8 cellular contexts compared by ENCODE assay signal in genomic region chr10:5291501-5292195, GRCh38.
DNase-seq lines count a peak whose midpoint lies in the region; ATAC-seq, FAIRE-seq and TF ChIP-seq lines count a peak whose summit lies in the region.

No MANE protein-coding gene starts in this region.

- TF ChIP-seq CTCF in bronchial epithelial cell (IDR thresholded peaks at IDR 0.05; ENCODE audit: insufficient read depth, low read length, severe bottlenecking) (no peak), lung (IDR thresholded peaks at IDR 0.05; ENCODE audit: control extremely low read depth, extremely low read depth) (no peak), testis (IDR thresholded peaks at IDR 0.05) (no peak)

- peak overlapping the region; percentile 95 for H3K4me3 Mint-ChIP-seq in T-helper 2 cell treated with Interferon-gamma antibody and Interleukin-4, amounts not matched to agents 5 μg/mL and 100 μg/mL, for 36 hours

- FAIRE-seq in bronchial epithelial cell (lab: Jason Lieb, UNC), result no peak

- H3K27me3 ChIP-seq in bronchial epithelial cell (ENCODE audit: control insufficient read depth, insufficient read depth, low read length) (no peaks in the 10 kb centered on the region), lung (ENCODE audit: control insufficient read depth, insufficient read depth) (no peaks in the 10 kb centered on the region), testis (no peaks in the 10 kb centered on the region)

- peak; percentile 88 to 90 for DNase-seq in AML-193 (lab: John Stamatoyannopoulos, UW)
- peak; percentile 32 for DNase-seq in HT-29 (ENCODE audit: low spot score)
- peak; percentile 59 for DNase-seq in T-helper 2 cell treated with Interferon-gamma antibody and Interleukin-4, amounts not matched to agents 5 μg/mL and 100 μg/mL, for 36 hours (ENCODE audit: low spot score)
- DNase-seq in bronchial epithelial cell (ENCODE audit: low read depth), result peak; percentile 99
- peak; percentile 46 for DNase-seq in lung (ENCODE audit: low spot score)
- DNase-seq in testis, result peak; percentile 18
- no peak for DNase-seq in NCI-H526 (lab: John Stamatoyannopoulos, UW)

- TF ChIP-seq POLR2A in testis (IDR thresholded peaks at IDR 0.05), result no peak

- H3K9me3 ChIP-seq in lung (ENCODE audit: control insufficient read depth in 2 of 2, insufficient read depth in 1 of 2, low read length in 1 of 2) (peaks cover 0 to 2% of the 10 kb centered on the region in 2 donors), testis (no peaks in the 10 kb centered on the region)

- ATAC-seq in lung (ENCODE audit: insufficient read depth, low FRiP score) (peak; percentile 85), GM21447 (IDR thresholded peaks at IDR 0.05; ENCODE audit: unreplicated experiment) (no peak)

- 27 to 41% methylated on average over 13 of the region's 13 CpGs for WGBS in lung, 2 donors
- 76 to 78% methylated on average over 13 of the region's 13 CpGs for WGBS in testis, 2 donors

- H3K27me3 Mint-ChIP-seq in T-helper 2 cell treated with Interferon-gamma antibody and Interleukin-4, amounts not matched to agents 5 μg/mL and 100 μg/mL, for 36 hours (ENCODE audit: low read depth), result no peaks in the 10 kb centered on the region

- peak overlapping the region; percentile 99 for H3K27ac Mint-ChIP-seq in T-helper 2 cell treated with Interferon-gamma antibody and Interleukin-4, amounts not matched to agents 5 μg/mL and 100 μg/mL, for 36 hours

- intact Hi-C loops in testis (cut with DNase I; ENCODE audit: low total_unique reads), result no loop called here

- H3K9me3 Mint-ChIP-seq in T-helper 2 cell treated with Interferon-gamma antibody and Interleukin-4, amounts not matched to agents 5 μg/mL and 100 μg/mL, for 36 hours, result peaks cover 10% of the 10 kb centered on the region

- peaks cover 60% of the 10 kb centered on the region for H3K4me1 Mint-ChIP-seq in T-helper 2 cell treated with Interferon-gamma antibody and Interleukin-4, amounts not matched to agents 5 μg/mL and 100 μg/mL, for 36 hours (ENCODE audit: low read depth)

- H3K4me3 ChIP-seq in bronchial epithelial cell (ENCODE audit: low read depth, low read length) (no peak overlapping the region), lung (no peak overlapping the region), testis (no peak overlapping the region)

- H3K27ac ChIP-seq in lung (ENCODE audit: low read depth in 1 of 2, low read length in 1 of 2), result peak overlapping the region; percentile 84 to 93
- H3K27ac ChIP-seq in testis, result no peak overlapping the region

- peaks cover 37% of the 10 kb centered on the region for H3K36me3 Mint-ChIP-seq in T-helper 2 cell treated with Interferon-gamma antibody and Interleukin-4, amounts not matched to agents 5 μg/mL and 100 μg/mL, for 36 hours (ENCODE audit: low read depth)

- H3K4me1 ChIP-seq in lung (ENCODE audit: control insufficient read depth in 2 of 2, insufficient read depth in 2 of 2, low read length in 2 of 2) (peaks cover 5 to 9% of the 10 kb centered on the region in 2 donors), testis (no peaks in the 10 kb centered on the region)

- H3K36me3 ChIP-seq in bronchial epithelial cell (ENCODE audit: control insufficient read depth, insufficient read depth, low read length), result no peaks in the 10 kb centered on the region
- H3K36me3 ChIP-seq in lung (ENCODE audit: control insufficient read depth in 2 of 2, insufficient read depth in 2 of 2, low read length in 2 of 2), result no peaks in the 10 kb centered on the region
- H3K36me3 ChIP-seq in testis (ENCODE audit: low read depth, missing control alignments), result no peaks in the 10 kb centered on the region

Comparison
In these comparisons a context has a peak if more than half of its experiments do, and no peak if none do; other contexts are left out.
1. DNase-seq: peak in AML-193 (2 of 2), HT-29 (single experiment), T-helper 2 cell treated with Interferon-gamma antibody and Interleukin-4, amounts not matched to agents 5 μg/mL and 100 μg/mL, for 36 hours (single experiment), bronchial epithelial cell (single experiment), lung (single experiment) and testis (single experiment); none in NCI-H526 (0 of 2).
2. H3K27ac ChIP-seq: peak in lung (2 of 2); none in testis (0 of 2).